8 cellular contexts compared by ENCODE assay signal in genomic region chr15:68820205-68820588, GRCh38. TPM values are rescaled to one million over a fixed set of nuclear protein-coding genes. Genes with fewer than 3 reads are reported as not detected.
DNase-seq lines count a peak whose midpoint lies in the region; TF ChIP-seq lines count a peak whose summit lies in the region.

No MANE protein-coding gene starts in this region.

- peak overlapping the region; percentile 100 for H3K23ac ChIP-seq in mesendoderm (ENCODE audit: low read length)

- peaks cover 14% of the 10 kb centered on the region for H3K79me1 ChIP-seq in mesendoderm (ENCODE audit: low read length)

- H3K79me2 ChIP-seq in KMS-11 (ENCODE audit: insufficient read depth, low read depth) (peaks cover 73% of the 10 kb centered on the region), mesendoderm (ENCODE audit: control insufficient read depth, insufficient read depth, low read length) (peaks cover 47% of the 10 kb centered on the region)

- H3K36me3 ChIP-seq in KMS-11 (ENCODE audit: insufficient read depth) = no peaks in the 10 kb centered on the region
- no peaks in the 10 kb centered on the region for H3K36me3 ChIP-seq in mesendoderm (ENCODE audit: control insufficient read depth, insufficient read depth, low read length)

- H3K9ac ChIP-seq in KMS-11 = peak overlapping the region; percentile 99
- peak overlapping the region; percentile 100 for H3K9ac ChIP-seq in mesendoderm (ENCODE audit: low read length)

- TF ChIP-seq CTCF in C4-2B (conservative IDR thresholded peaks at IDR 0.05) = no peak
- no peak for TF ChIP-seq CTCF in KMS-11 (conservative IDR thresholded peaks at IDR 0.05; ENCODE audit: low read depth, low read length)
- TF ChIP-seq CTCF in coronary artery (IDR thresholded peaks at IDR 0.05) = no peak

- no peaks in the 10 kb centered on the region for H3K27me3 ChIP-seq in KMS-11 (ENCODE audit: insufficient read depth, low read depth)
- peaks cover 4% of the 10 kb centered on the region for H3K27me3 ChIP-seq in mesendoderm (ENCODE audit: insufficient read depth, low read length, poor library complexity)

- 0 out of 2 replicates have a peak overlapping the region, but pooled peaks have one; percentile 5 for H2AFZ ChIP-seq in KMS-11 (ENCODE audit: low read depth)

- H2AK5ac ChIP-seq in mesendoderm (ENCODE audit: low read length) = no peak overlapping the region

- WGBS in mesendoderm (ENCODE audit: extremely low coverage, insufficient coverage, low lambda C conversion rate) = no CpG with 5 or more reads among the region's 31 CpGs

- H2BK15ac ChIP-seq in mesendoderm (replicated peaks; ENCODE audit: low read depth) = no peak overlapping the region

- peak overlapping the region; percentile 95 for H2BK5ac ChIP-seq in mesendoderm (ENCODE audit: low read length)

- peak overlapping the region; percentile 57 for H3K4me2 ChIP-seq in KMS-11
- H3K4me2 ChIP-seq in mesendoderm (ENCODE audit: low read length) = peak overlapping the region; percentile 42

- no peak overlapping the region for H2BK120ac ChIP-seq in mesendoderm (ENCODE audit: low read depth, low read length)

- H3K4me1 ChIP-seq in KMS-11 (ENCODE audit: low read depth, poor library complexity, severe bottlenecking) (peaks cover 42% of the 10 kb centered on the region), mesendoderm (ENCODE audit: control insufficient read depth, low read depth, low read length) (peaks cover 17% of the 10 kb centered on the region)

- H3K27ac ChIP-seq in C4-2B = peak overlapping the region; percentile 97
- H3K27ac ChIP-seq in KMS-11 = peak overlapping the region; percentile 94
- H3K27ac ChIP-seq in coronary artery = peak overlapping the region; percentile 93 to 94
- peak overlapping the region; percentile 98 for H3K27ac ChIP-seq in mesendoderm (ENCODE audit: low read depth, low read length)

- H3K4me3 ChIP-seq in KMS-11 (IDR thresholded peaks at IDR 0.05; ENCODE audit: insufficient read depth, low read depth, low read length) = no peak overlapping the region
- peak overlapping the region; percentile 86 for H3K4me3 ChIP-seq in coronary artery
- peak overlapping the region; percentile 59 for H3K4me3 ChIP-seq in mesendoderm (ENCODE audit: low read length)

- no peak overlapping the region for H4K5ac ChIP-seq in mesendoderm (ENCODE audit: low read length)

- peak overlapping the region; percentile 100 for H3K56ac ChIP-seq in mesendoderm (ENCODE audit: low read length)

- H3K4ac ChIP-seq in mesendoderm (ENCODE audit: low read depth, low read length) = peak overlapping the region; percentile 21

- peaks cover 5% of the 10 kb centered on the region for H4K20me1 ChIP-seq in KMS-11 (ENCODE audit: insufficient read depth)

- H4K8ac ChIP-seq in mesendoderm (ENCODE audit: low read depth, low read length) = no peak overlapping the region

- peak; percentile 64 for DNase-seq in activated CD4-positive, CD25-positive, alpha-beta regulatory T cell treated with anti-CD3 and anti-CD28 coated beads, Interleukin-2, amount 50 U/mL, for 72 hours
- DNase-seq in coronary artery (ENCODE audit: low spot score) (no peak), mesendoderm (peak; percentile 55), A172 (ENCODE audit: low spot score) (no peak), NCI-H2196 (lab: John Stamatoyannopoulos, UW; ENCODE audit: unreplicated experiment) (no peak)
- DNase-seq in stimulated activated CD8-positive, alpha-beta memory T cell treated with anti-CD3 and anti-CD28 coated beads, Interleukin-7, amount 100 ng/mL, for 4 hours (ENCODE audit: low read depth in 2 of 2) = peak; percentile 50 to 67

- peak overlapping the region; percentile 100 for H3K18ac ChIP-seq in mesendoderm (ENCODE audit: low read length)

RNA-seq across cellular contexts. Expression of gene ANP32A, which starts 0.5 kb away (rescaled TPM):
- 442 TPM for polyA plus RNA-seq in mesendoderm (2013, experiment 1 of 2)
- polyA plus RNA-seq in mesendoderm (2013, experiment 2 of 2) = 440 TPM
- 70.4 and 72.6 TPM in 2 replicates for total RNA-seq in A172 (2014; rRNA removed; shearing (Covaris generic))

Comparison
In these comparisons a context has a peak if more than half of its experiments do, and no peak if none do; other contexts are left out.
1. DNase-seq: peak in activated CD4-positive, CD25-positive, alpha-beta regulatory T cell treated with anti-CD3 and anti-CD28 coated beads, Interleukin-2, amount 50 U/mL, for 72 hours (single experiment), mesendoderm (single experiment) and stimulated activated CD8-positive, alpha-beta memory T cell treated with anti-CD3 and anti-CD28 coated beads, Interleukin-7, amount 100 ng/mL, for 4 hours (2 of 2); none in coronary artery (single experiment), A172 (single experiment) and NCI-H2196 (single experiment).
2. Peak in every context shown above with its lines, with median percentiles within 50 percentile points of each other: H3K27ac ChIP-seq.